In the genomic region with DNA sequence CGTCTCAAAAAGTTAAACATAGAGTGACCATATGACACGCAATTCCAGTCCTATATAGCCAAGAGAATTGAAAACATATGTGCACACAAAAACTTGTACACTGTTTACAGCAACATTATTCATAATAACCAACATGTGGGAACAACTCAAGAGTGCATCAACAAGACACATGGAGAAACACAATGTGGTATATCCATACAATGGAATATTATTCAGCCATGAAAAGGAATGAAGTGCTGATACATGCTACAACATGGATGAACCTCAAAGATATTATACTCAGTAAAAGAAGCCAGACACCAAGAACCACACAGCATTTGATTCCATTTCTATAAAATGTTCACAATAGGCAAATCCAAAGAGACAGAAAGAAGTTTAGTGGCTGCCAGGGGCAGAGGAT, we compare ENCODE assay signal across 28 cellular contexts.
"Had no signal": no experiment of that assay in that cellular context is flagged by ENCODE, and none has a peak within 500 bp of the region (broad histone marks: within the 10 kb centered on the region; RNA-seq: fewer than 3 reads in every experiment).

No MANE protein-coding gene starts in this region.

- H3K4me1 Mint-ChIP-seq: nephron; stimulated activated effector memory CD8-positive, alpha-beta T cell treated with anti-CD3 and anti-CD28 coated beads, Interleukin-12 subunit alpha, Interleukin-12 subunit beta, amount 100 ng/mL, for 72 hours; stimulated activated naive B cell treated with anti-CD40 and anti-IgM and Interleukin-4, amounts not matched to agents 10 μg/mL and 1 μg/mL and 100 μg/mL, for 72 hours had no signal

- H3K36me3 ChIP-seq: neural progenitor cell, ovary, right lobe of liver, sigmoid colon, stomach, thoracic aorta, thyroid gland, tibial nerve, upper lobe of left lung, vagina had no signal

- H3K27ac Mint-ChIP-seq: nephron; progenitor cell of endocrine pancreas; stimulated activated effector memory CD8-positive, alpha-beta T cell treated with anti-CD3 and anti-CD28 coated beads, Interleukin-12 subunit alpha, Interleukin-12 subunit beta, amount 100 ng/mL, for 72 hours; stimulated activated naive B cell treated with anti-CD40 and anti-IgM and Interleukin-4, amounts not matched to agents 10 μg/mL and 1 μg/mL and 100 μg/mL, for 72 hours; stimulated activated naive CD8-positive, alpha-beta T cell treated with anti-CD3 and anti-CD28 coated beads, Interleukin-15, Interleukin-2, amounts not matched to agents 100 ng/mL and 50 ng/mL, for 24 hours had no signal

- H3K79me2 ChIP-seq: parathyroid adenoma had no signal

- H2AFZ ChIP-seq: neural progenitor cell, parathyroid adenoma had no signal

- FAIRE-seq: small intestine, urothelium cell line had no signal

- H3K27me3 ChIP-seq: neural progenitor cell, ovary, right lobe of liver, sigmoid colon, stomach, thyroid gland, tibial nerve, upper lobe of left lung, vagina had no signal

- ATAC-seq: psoas muscle; right cardiac atrium; right lobe of liver; stimulated activated effector memory CD8-positive, alpha-beta T cell treated with anti-CD3 and anti-CD28 coated beads, Interleukin-12 subunit alpha, Interleukin-12 subunit beta, amount 100 ng/mL, for 72 hours; stimulated activated naive B cell treated with anti-CD40 and anti-IgM and Interleukin-4, amounts not matched to agents 10 μg/mL and 1 μg/mL and 100 μg/mL, for 72 hours had no signal

- H3K4me3 ChIP-seq: neural progenitor cell, ovary, psoas muscle, right lobe of liver, sigmoid colon, stomach, thoracic aorta, thyroid gland, tibial nerve, upper lobe of left lung, vagina had no signal

- H3K9me3 ChIP-seq: ovary, right lobe of liver, thoracic aorta, thyroid gland, upper lobe of left lung, vagina had no signal

- H3K27ac ChIP-seq: neural progenitor cell, ovary, parathyroid adenoma, psoas muscle, right lobe of liver, sigmoid colon, stomach, thoracic aorta, thyroid gland, tibial nerve, upper lobe of left lung, vagina had no signal

- H3K4me1 ChIP-seq: neural progenitor cell, parathyroid adenoma, psoas muscle, right lobe of liver, sigmoid colon, stomach, thyroid gland, tibial nerve, upper lobe of left lung, vagina had no signal

- H3K36me3 Mint-ChIP-seq: neural progenitor cell; stimulated activated effector memory CD8-positive, alpha-beta T cell treated with anti-CD3 and anti-CD28 coated beads, Interleukin-12 subunit alpha, Interleukin-12 subunit beta, amount 100 ng/mL, for 72 hours; stimulated activated naive B cell treated with anti-CD40 and anti-IgM and Interleukin-4, amounts not matched to agents 10 μg/mL and 1 μg/mL and 100 μg/mL, for 72 hours had no signal

- H3K27me3 Mint-ChIP-seq: stimulated activated naive B cell treated with anti-CD40 and anti-IgM and Interleukin-4, amounts not matched to agents 10 μg/mL and 1 μg/mL and 100 μg/mL, for 72 hours had no signal

- H3K9ac ChIP-seq: neural progenitor cell, parathyroid adenoma had no signal

- H3K4me3 Mint-ChIP-seq: nephron; neural progenitor cell; stimulated activated effector memory CD8-positive, alpha-beta T cell treated with anti-CD3 and anti-CD28 coated beads, Interleukin-12 subunit alpha, Interleukin-12 subunit beta, amount 100 ng/mL, for 72 hours; stimulated activated naive B cell treated with anti-CD40 and anti-IgM and Interleukin-4, amounts not matched to agents 10 μg/mL and 1 μg/mL and 100 μg/mL, for 72 hours; stimulated activated naive CD8-positive, alpha-beta T cell treated with anti-CD3 and anti-CD28 coated beads, Interleukin-15, Interleukin-2, amounts not matched to agents 100 ng/mL and 50 ng/mL, for 24 hours had no signal

- DNase-seq: occipital lobe; ovary; posterior cingulate gyrus; psoas muscle; right cardiac atrium; right lobe of liver; sigmoid colon; small intestine; stimulated activated CD4-positive, alpha-beta T cell treated with anti-CD3 and anti-CD28 coated beads, Interleukin-15, amount 100 ng/mL, for 24 hours; stimulated activated CD4-positive, alpha-beta T cell treated with anti-CD3 and anti-CD28 coated beads, Interleukin-2, amount 100 ng/mL, for 24 hours; stimulated activated CD4-positive, alpha-beta T cell treated with anti-CD3 and anti-CD28 coated beads, Interleukin-2, amount 100 ng/mL, for 48 hours; stimulated activated CD4-positive, alpha-beta T cell treated with anti-CD3 and anti-CD28 coated beads, Interleukin-4, amount 100 ng/mL, for 24 hours; stimulated activated naive B cell treated with anti-CD40 and anti-IgM and Interleukin-4, amounts not matched to agents 10 μg/mL and 1 μg/mL and 100 μg/mL, for 72 hours; stimulated activated naive CD4-positive, alpha-beta T cell treated with Interleukin-2 at 50 U/mL for 16 hours; stomach; thyroid gland; trophoblast cell; upper lobe of left lung had no signal

- H3K4me2 ChIP-seq: neural progenitor cell had no signal
